9 cellular contexts compared by ENCODE assay signal in genomic region chr11:126317681-126318641, GRCh38. TPM values are rescaled to one million over a fixed set of nuclear protein-coding genes. Genes with fewer than 3 reads are reported as not detected.
DNase-seq lines count a peak whose midpoint lies in the region; ATAC-seq, FAIRE-seq and TF ChIP-seq lines count a peak whose summit lies in the region.
"Had no signal": no experiment of that assay in that cellular context is flagged by ENCODE, and none has a peak within 500 bp of the region (broad histone marks: within the 10 kb centered on the region; RNA-seq: fewer than 3 reads in every experiment).

No MANE protein-coding gene starts in this region.

- intact Hi-C loops in activated CD4-positive, alpha-beta T cell treated with anti-CD3 and anti-CD28 coated beads for 36 hours (cut with DNase I, micrococcal nuclease): loop anchor here in 1 of 2 experiments (10.0 kb wide), 1 partner anchor 97 kb away; no protein-coding TSS in a partner anchor
- intact Hi-C loops in colonic mucosa (cut with DNase I): loop anchor here (10.0 kb wide), 1 partner anchor 117 kb away; no protein-coding TSS in a partner anchor

- no peaks in the 10 kb centered on the region for H3K27me3 ChIP-seq in colonic mucosa
- H3K27me3 ChIP-seq: cardiac muscle cell had no signal

- H3K27me3 Mint-ChIP-seq in activated CD4-positive, alpha-beta T cell treated with anti-CD3 and anti-CD28 coated beads for 36 hours: no peaks in the 10 kb centered on the region

- no peaks in the 10 kb centered on the region for H3K4me1 ChIP-seq in colonic mucosa

- no peaks in the 10 kb centered on the region for H3K36me3 ChIP-seq in colonic mucosa
- H3K36me3 ChIP-seq: cardiac muscle cell had no signal

- POLR2A ChIA-PET in activated CD4-positive, alpha-beta T cell treated with anti-CD3 and anti-CD28 coated beads for 36 hours (lab: Charles Lee): interaction anchor here (1.0 to 1.1 kb wide), 3 partner anchors 35 to 163 kb away, joined by 3 to 4 read pairs (median 4); no protein-coding TSS in a partner anchor

- no peak overlapping the region for H3K4me3 ChIP-seq in colonic mucosa
- H3K4me3 ChIP-seq: cardiac muscle cell had no signal

- CTCF ChIA-PET in activated CD4-positive, alpha-beta T cell treated with anti-CD3 and anti-CD28 coated beads for 36 hours (lab: Charles Lee): interaction anchor here (0.7 to 1.8 kb wide), 10 partner anchors 7 to 191 kb away, joined by 3 to 9 read pairs (median 3); partner anchors contain the start of gene DCPS

- peak overlapping the region; percentile 48 for H3K4me3 Mint-ChIP-seq in activated CD4-positive, alpha-beta T cell treated with anti-CD3 and anti-CD28 coated beads for 36 hours

- peak overlapping the region; percentile 77 for H3K27ac Mint-ChIP-seq in activated CD4-positive, alpha-beta T cell treated with anti-CD3 and anti-CD28 coated beads for 36 hours

- H3K36me3 Mint-ChIP-seq in activated CD4-positive, alpha-beta T cell treated with anti-CD3 and anti-CD28 coated beads for 36 hours (ENCODE audit: low read depth): peaks cover 24% of the 10 kb centered on the region

- DNase-seq in activated CD4-positive, alpha-beta T cell treated with anti-CD3 and anti-CD28 coated beads for 36 hours: peak; percentile 57
- no peak for DNase-seq in activated CD4-positive, alpha-beta T cell treated with anti-CD3 and anti-CD28 coated beads, Interleukin-2, amount 50 U/mL, for 1 hour
- DNase-seq in OCI-M1 (lab: John Stamatoyannopoulos, UW) (peak; percentile 73), colonic mucosa (peak; percentile 46), myocyte (ENCODE audit: low read depth) (peak; percentile 73), NCI-H345 treated with DMSO at 0.1 percent for 48 hours (lab: John Stamatoyannopoulos, UW; ENCODE audit: unreplicated experiment) (no peak), frontal cortex (ENCODE audit: low spot score in 2 of 2) (no peak)

- no peak for TF ChIP-seq CTCF in colonic mucosa (IDR thresholded peaks at IDR 0.05)

- peaks cover 33% of the 10 kb centered on the region for H3K4me1 Mint-ChIP-seq in activated CD4-positive, alpha-beta T cell treated with anti-CD3 and anti-CD28 coated beads for 36 hours

- FAIRE-seq in frontal cortex (lab: Jason Lieb, UNC): no peak

- peak overlapping the region; percentile 37 to 62 for H3K9ac ChIP-seq in colonic mucosa (ENCODE audit: low read depth in 2 of 2, low read length in 2 of 2)

- ATAC-seq in activated CD4-positive, alpha-beta T cell treated with anti-CD3 and anti-CD28 coated beads for 36 hours: peak; percentile 67
- peak; percentile 43 for ATAC-seq in HG02759 (IDR thresholded peaks at IDR 0.05; ENCODE audit: unreplicated experiment)

- H3K27ac ChIP-seq in colonic mucosa: peak overlapping the region; percentile 60
- H3K27ac ChIP-seq: cardiac muscle cell had no signal

- no peaks in the 10 kb centered on the region for H3K9me3 ChIP-seq in colonic mucosa

- no peaks in the 10 kb centered on the region for H3K9me3 Mint-ChIP-seq in activated CD4-positive, alpha-beta T cell treated with anti-CD3 and anti-CD28 coated beads for 36 hours (ENCODE audit: low read depth)

RNA-seq across cellular contexts. Expression of gene DCPS, which starts 14.1 kb away (rescaled TPM):
- total RNA-seq in activated CD4-positive, alpha-beta T cell treated with anti-CD3 and anti-CD28 coated beads for 36 hours: 10 to 100 TPM; 29.7 to 39.3 TPM
- total RNA-seq in colonic mucosa (10 to 100 TPM; 17.2 to 31.1 TPM), myocyte (14.6 and 19.4 TPM in 2 replicates), frontal cortex (2.9 TPM)
- 20.2 TPM for polyA plus RNA-seq in myocyte (2012)

RNA-seq across cellular contexts. Expression of gene TIRAP, which starts 35.1 kb away (rescaled TPM):
- total RNA-seq in activated CD4-positive, alpha-beta T cell treated with anti-CD3 and anti-CD28 coated beads for 36 hours: 1 to 10 TPM; 5.3 to 7.5 TPM
- total RNA-seq in colonic mucosa: 10 to 100 TPM; 16.4 to 17.8 TPM
- total RNA-seq in myocyte: 3.7 and 3.9 TPM in 2 replicates
- 5.6 TPM for polyA plus RNA-seq in myocyte (2012)
- 2.0 TPM for total RNA-seq in frontal cortex

RNA-seq across cellular contexts. Expression of gene ST3GAL4, which starts 37.5 kb away (rescaled TPM):
- total RNA-seq in activated CD4-positive, alpha-beta T cell treated with anti-CD3 and anti-CD28 coated beads for 36 hours: 1 to 10 TPM; 7.5 to 9.1 TPM
- 100 to 1,000 TPM; 123 to 304 TPM for total RNA-seq in colonic mucosa
- total RNA-seq in myocyte: 24.2 and 25.2 TPM in 2 replicates
- polyA plus RNA-seq in myocyte (2012): 43.7 TPM
- total RNA-seq in frontal cortex: 15.9 TPM

RNA-seq across cellular contexts. Expression of gene FOXRED1, which starts 49.0 kb away (rescaled TPM):
- 10 to 100 TPM; 39.0 to 43.7 TPM for total RNA-seq in activated CD4-positive, alpha-beta T cell treated with anti-CD3 and anti-CD28 coated beads for 36 hours
- total RNA-seq in colonic mucosa (10 to 100 TPM; 19.9 to 63.4 TPM), myocyte (32.1 and 39.8 TPM in 2 replicates), frontal cortex (18.3 TPM)
- polyA plus RNA-seq in myocyte (2012): 29.9 TPM

RNA-seq across cellular contexts. Expression of gene SRPRA, which starts 49.3 kb away (rescaled TPM):
- total RNA-seq in activated CD4-positive, alpha-beta T cell treated with anti-CD3 and anti-CD28 coated beads for 36 hours: 100 to 1,000 TPM; 131 to 139 TPM
- 100 to 1,000 TPM in 1 of 2 donors, 10 to 100 TPM in 1; 75.8 to 102 TPM for total RNA-seq in colonic mucosa
- total RNA-seq in myocyte: 143 and 157 TPM in 2 replicates
- polyA plus RNA-seq in myocyte (2012): 158 TPM
- 6.9 TPM for total RNA-seq in frontal cortex

Comparison
In these comparisons a context has a peak if more than half of its experiments do, and no peak if none do; other contexts are left out.
1. DNase-seq: peak in activated CD4-positive, alpha-beta T cell treated with anti-CD3 and anti-CD28 coated beads for 36 hours (single experiment), OCI-M1 (single experiment), colonic mucosa (single experiment) and myocyte (single experiment); none in activated CD4-positive, alpha-beta T cell treated with anti-CD3 and anti-CD28 coated beads, Interleukin-2, amount 50 U/mL, for 1 hour (single experiment), NCI-H345 treated with DMSO at 0.1 percent for 48 hours (single experiment) and frontal cortex (0 of 2).